ENCODE assay signal across 8 cellular contexts in the genomic region with DNA sequence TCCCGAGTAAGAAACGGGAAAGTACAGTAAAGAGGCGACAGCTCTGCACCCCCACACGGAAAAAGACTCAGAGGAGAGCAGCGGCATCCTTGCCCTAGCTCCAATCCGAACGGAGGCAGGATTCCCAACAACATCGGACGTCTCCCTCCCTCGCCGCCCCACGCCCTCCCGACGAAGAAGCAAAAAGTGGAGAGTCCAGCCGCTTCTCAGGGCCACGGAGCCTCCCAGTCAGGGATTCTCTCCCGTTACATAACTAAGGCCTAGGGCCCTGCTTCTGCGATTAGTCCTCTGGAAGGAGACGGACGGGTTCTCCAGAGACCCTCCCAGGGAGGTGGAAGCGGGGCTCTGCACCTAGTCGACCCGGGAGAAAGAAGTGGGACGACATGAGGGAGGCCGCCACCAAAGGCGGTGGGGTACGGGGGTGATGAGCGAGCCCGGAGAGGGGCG. TPM values are rescaled to one million over a fixed set of nuclear protein-coding genes. Genes with fewer than 3 reads are reported as not detected.
A peak's percentile ranks its signal among the peaks of the same experiment; 100 is the strongest.
DNase-seq lines count a peak whose midpoint lies in the region; ATAC-seq and TF ChIP-seq lines count a peak whose summit lies in the region.

No MANE protein-coding gene starts in this region.

- DNase-seq in NCI-H345 (lab: John Stamatoyannopoulos, UW) (peak; percentile 10), NCI-H345 treated with DMSO at 0.1 percent for 48 hours (lab: John Stamatoyannopoulos, UW; ENCODE audit: unreplicated experiment) (no peak), HT-29 (ENCODE audit: low spot score) (peak; percentile 62), epithelial cell of prostate (ENCODE audit: low read depth, low spot score) (no peak), tibial artery (peak in 1 of 2 donors; percentile 65)

- H3K9me3 ChIP-seq in mononuclear cell (ENCODE audit: low read depth, low read length) (no peaks in the 10 kb centered on the region), tibial artery (no peaks in the 10 kb centered on the region)

- H3K4me3 ChIP-seq in mononuclear cell (ENCODE audit: low read length) (peak overlapping the region; percentile 81), tibial artery (peak overlapping the region; percentile 90 to 93)

- H3K27me3 ChIP-seq in mononuclear cell (ENCODE audit: insufficient read depth, low read length) (no peaks in the 10 kb centered on the region), tibial artery (no peaks in the 10 kb centered on the region)

- H3K4me1 ChIP-seq in mononuclear cell (ENCODE audit: insufficient read depth, low read length) = peaks cover 25% of the 10 kb centered on the region
- H3K4me1 ChIP-seq in tibial artery = peaks cover 6 to 33% (median 19%) of the 10 kb centered on the region in 4 donors

- ATAC-seq in GM21528 (IDR thresholded peaks at IDR 0.05; ENCODE audit: low FRiP score, unreplicated experiment) = peak; percentile 60

- H3K36me3 ChIP-seq in tibial artery = no peaks in the 10 kb centered on the region

- intact Hi-C loops in tibial artery (cut with DNase I; ENCODE audit: low total_unique reads) = no loop called here

- peak overlapping the region; percentile 81 for H3K27ac ChIP-seq in VCaP
- H3K27ac ChIP-seq in epithelial cell of prostate = peak overlapping the region; percentile 75
- H3K27ac ChIP-seq in tibial artery = peak overlapping the region; percentile 93 to 94

- TF ChIP-seq CTCF in VCaP (conservative IDR thresholded peaks at IDR 0.05) (no peak), tibial artery (IDR thresholded peaks at IDR 0.05) (no peak)

RNA-seq across cellular contexts. Expression of gene SUMO1, which starts 0.6 kb away (rescaled TPM):
- 67.3 and 69.5 TPM in 2 replicates for total RNA-seq in HT-29 (2014; rRNA removed; shearing (Covaris generic))
- total RNA-seq in mononuclear cell = 100 TPM

RNA-seq across cellular contexts. Expression of gene NOP58, which starts 27.8 kb away (rescaled TPM):
- total RNA-seq in HT-29 (2014; rRNA removed; shearing (Covaris generic)) = 67.2 and 73.4 TPM in 2 replicates
- 336 TPM for total RNA-seq in mononuclear cell

Comparison
In these comparisons a context has a peak if more than half of its experiments do, and no peak if none do; other contexts are left out.
1. DNase-seq: peak in NCI-H345 (single experiment) and HT-29 (single experiment); none in NCI-H345 treated with DMSO at 0.1 percent for 48 hours (single experiment) and epithelial cell of prostate (single experiment).
2. Peak in every context shown above with its lines, with median percentiles within 50 percentile points of each other: H3K27ac ChIP-seq.